8 cellular contexts compared by ENCODE assay signal in genomic region chr7:105016083-105017075, GRCh38. TPM values are rescaled to one million over a fixed set of nuclear protein-coding genes. Genes with fewer than 3 reads are reported as not detected.
DNase-seq lines count a peak whose midpoint lies in the region; ATAC-seq and TF ChIP-seq lines count a peak whose summit lies in the region.

No MANE protein-coding gene starts in this region.

- H3K4me2 ChIP-seq in mammary epithelial cell (ENCODE audit: insufficient read depth, low read depth, low read length): peak overlapping the region; percentile 82

- dilution Hi-C loops in mammary epithelial cell (cut with HindIII; ENCODE audit: low sequenced_read_pairs): loop anchor here (5.0 kb wide), 2 partner anchors 34 to 69 kb away; no protein-coding TSS in a partner anchor

- peaks cover 0 to 9% (median 0%) of the 10 kb centered on the region in 9 donors for H3K9me3 Mint-ChIP-seq in naive thymus-derived CD8-positive, alpha-beta T cell

- H3K27ac ChIP-seq in KOPT-K1 (ENCODE audit: low read depth, low read length, poor library complexity, severe bottlenecking) (peak overlapping the region; percentile 99), mammary epithelial cell (ENCODE audit: insufficient read depth, low read depth, low read length) (peak overlapping the region; percentile 100)

- H3K4me3 ChIP-seq in BE2C (ENCODE audit: low read depth, low read length): peak overlapping the region; percentile 98
- peak overlapping the region; percentile 98 to 99 (median 99) for H3K4me3 ChIP-seq in mammary epithelial cell (replicated peaks in 1 of 3; ENCODE audit: insufficient read depth in 1 of 3, low read depth in 2 of 3, low read length in 3 of 3)

- CTCF ChIA-PET in mammary epithelial cell (lab: Charles Lee; ENCODE audit: low non-redundant PET): interaction anchor here (0.7 kb wide), 1 partner anchor 69 kb away, joined by 4 read pairs; no protein-coding TSS in a partner anchor

- peaks cover 9 to 19% (median 16%) of the 10 kb centered on the region in 3 donors for H3K36me3 Mint-ChIP-seq in naive thymus-derived CD8-positive, alpha-beta T cell

- WGBS in mammary epithelial cell (ENCODE audit: low coverage, missing lambda C conversion rate): 1% methylated on average over 6 of the region's 6 CpGs

- no peak for DNase-seq in BE2C
- DNase-seq in mammary epithelial cell: no peak
- no peak for DNase-seq in naive thymus-derived CD8-positive, alpha-beta T cell
- DNase-seq in NCI-H446 treated with DMSO at 0.1 percent for 48 hours (lab: John Stamatoyannopoulos, UW): no peak

- H4K20me1 ChIP-seq in mammary epithelial cell (ENCODE audit: insufficient read depth, low read length): no peaks in the 10 kb centered on the region

- H3K9me3 ChIP-seq in BE2C (no peaks in the 10 kb centered on the region), KOPT-K1 (ENCODE audit: insufficient read depth, low read length, poor library complexity, severe bottlenecking) (no peaks in the 10 kb centered on the region), mammary epithelial cell (replicated peaks; ENCODE audit: insufficient read depth, low read length) (no peaks in the 10 kb centered on the region)

- ATAC-seq in naive thymus-derived CD8-positive, alpha-beta T cell: no peak
- ATAC-seq in GM18861 (IDR thresholded peaks at IDR 0.05; ENCODE audit: unreplicated experiment) (no peak), GM19023 (IDR thresholded peaks at IDR 0.05; ENCODE audit: unreplicated experiment) (no peak), HG03159 (IDR thresholded peaks at IDR 0.05; ENCODE audit: unreplicated experiment) (no peak)

- TF ChIP-seq CTCF in BE2C (IDR thresholded peaks at IDR 0.05; ENCODE audit: low read depth, low read length): no peak
- TF ChIP-seq CTCF in mammary epithelial cell (conservative IDR thresholded peaks at IDR 0.05 in 1 of 2, IDR thresholded peaks at IDR 0.05 in 1 of 2; ENCODE audit: extremely low read depth in 1 of 2, insufficient read depth in 1 of 2, low read depth in 1 of 2, low read length in 2 of 2): no peak

- no peak overlapping the region for H2AFZ ChIP-seq in mammary epithelial cell (ENCODE audit: low read depth, low read length)

- intact Hi-C loops in mammary epithelial cell (cut with micrococcal nuclease): no loop called here

- H3K4me3 Mint-ChIP-seq in naive thymus-derived CD8-positive, alpha-beta T cell: peak overlapping the region; percentile 91 to 100 (median 98)

- in situ Hi-C loops in mammary epithelial cell (cut with MboI; ENCODE audit: low sequenced_read_pairs in 2 of 2): no loop called here

- H3K4me1 ChIP-seq in BE2C: peaks cover 6% of the 10 kb centered on the region
- peaks cover 4% of the 10 kb centered on the region for H3K4me1 ChIP-seq in mammary epithelial cell (ENCODE audit: insufficient read depth, low read length)

- peaks cover 92% of the 10 kb centered on the region for H3K79me2 ChIP-seq in mammary epithelial cell (ENCODE audit: insufficient read depth, low read length)

- H3K36me3 ChIP-seq in BE2C (0 out of 2 replicates have a peak, but pooled peaks cover 3% of the 10 kb centered on the region), KOPT-K1 (ENCODE audit: insufficient read depth, low read length) (0 out of 2 replicates have a peak, but pooled peaks cover 5% of the 10 kb centered on the region), mammary epithelial cell (ENCODE audit: insufficient read depth, low read length) (no peaks in the 10 kb centered on the region)

- H3K27ac Mint-ChIP-seq in naive thymus-derived CD8-positive, alpha-beta T cell: peak overlapping the region; percentile 90 to 100 (median 100)

- H3K9ac ChIP-seq in mammary epithelial cell (ENCODE audit: insufficient read depth, low read length): peak overlapping the region; percentile 98

- POLR2A ChIA-PET in naive thymus-derived CD8-positive, alpha-beta T cell (lab: Charles Lee): interaction anchor here (0.7 to 14.6 kb wide), 8 partner anchors 10 to 73 kb away, joined by 3 to 500 read pairs (median 4); no protein-coding TSS in a partner anchor

- H3K27me3 ChIP-seq in BE2C (no peaks in the 10 kb centered on the region), mammary epithelial cell (ENCODE audit: insufficient read depth, low read length) (no peaks in the 10 kb centered on the region)

- H3K4me1 Mint-ChIP-seq in naive thymus-derived CD8-positive, alpha-beta T cell: peaks cover 21 to 54% (median 29%) of the 10 kb centered on the region in 4 donors

- H3K27me3 Mint-ChIP-seq in naive thymus-derived CD8-positive, alpha-beta T cell: peaks cover 0 to 12% (median 0%) of the 10 kb centered on the region in 5 donors

- BruUV-seq in mammary epithelial cell (replicated peaks; lab: Mats Ljungman, UMichigan): no TSS peak

RNA-seq across cellular contexts. Expression of gene KMT2E, which starts 2.4 kb away (rescaled TPM):
- polyA plus RNA-seq in BE2C (2012; ENCODE audit: insufficient read depth, insufficient read length, low read depth): 41.2 TPM
- total RNA-seq in mammary epithelial cell: 10 to 100 TPM; 41.2 to 72.2 TPM
- 2.4 TPM for polyA plus RNA-seq in mammary epithelial cell
- polyA minus RNA-seq in mammary epithelial cell: 57.9 TPM
- 100 to 1,000 TPM; 186 to 188 TPM for total RNA-seq in naive thymus-derived CD8-positive, alpha-beta T cell
- 100 to 1,000 TPM; 119 to 193 (median 140) TPM for polyA plus RNA-seq in naive thymus-derived CD8-positive, alpha-beta T cell
